ENCODE assay signal across 8 cellular contexts in the genomic region with DNA sequence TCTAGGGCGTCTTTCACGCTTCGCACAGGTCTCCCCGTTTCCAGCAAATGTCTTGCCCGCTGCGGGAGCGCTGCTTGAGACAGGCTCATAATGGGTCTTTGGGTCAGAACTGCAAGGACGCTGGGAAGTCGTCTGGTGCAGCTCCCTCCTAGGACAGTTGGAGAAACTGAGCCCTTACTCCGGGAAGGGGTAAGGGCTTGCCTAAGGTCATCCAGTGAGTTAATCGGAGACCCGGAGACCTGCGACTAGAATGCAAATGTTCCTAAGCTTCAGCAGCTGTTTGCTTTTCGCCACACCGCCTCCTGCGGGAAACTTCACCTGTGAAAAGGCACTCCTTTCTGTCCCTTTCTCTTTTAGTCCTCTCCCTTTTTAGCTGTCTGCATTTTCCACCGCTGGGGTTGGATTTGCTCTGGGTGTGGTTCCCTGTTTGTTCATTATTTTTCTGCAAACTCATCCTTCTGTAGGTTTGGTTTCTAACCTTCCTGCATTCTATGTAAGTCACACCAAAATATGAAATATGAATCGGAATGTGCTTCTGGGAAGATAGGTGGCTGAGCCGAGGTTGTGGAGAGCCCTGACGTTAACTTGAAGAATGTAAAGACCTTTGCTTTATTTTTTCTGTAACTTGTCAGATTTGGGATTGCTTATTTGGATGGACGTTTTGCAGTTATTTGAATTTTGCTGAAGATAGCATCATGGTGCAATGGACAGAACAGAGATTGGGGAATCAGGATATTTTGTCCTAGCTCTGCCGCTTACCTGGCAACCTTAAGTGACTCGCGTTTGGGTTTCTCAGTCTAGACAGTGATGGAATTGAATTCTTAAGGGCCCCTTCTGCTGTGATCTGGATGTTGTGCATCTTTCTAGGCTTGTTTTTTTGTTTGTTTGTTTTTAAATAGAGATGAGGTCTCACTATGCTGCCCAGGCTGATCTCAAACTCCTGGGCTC. TPM values are rescaled to one million over a fixed set of nuclear protein-coding genes. Genes with fewer than 3 reads are reported as not detected.
DNase-seq lines count a peak whose midpoint lies in the region; ATAC-seq and TF ChIP-seq lines count a peak whose summit lies in the region.

No MANE protein-coding gene starts in this region.

- peak overlapping the region; percentile 81 for H3K4me3 ChIP-seq in CD8-positive, alpha-beta memory T cell (ENCODE audit: low read length)
- H3K4me3 ChIP-seq in NB4 (ENCODE audit: low read depth, low read length), result peak overlapping the region; percentile 89
- peak overlapping the region; percentile 44 to 99 (median 90) for H3K4me3 ChIP-seq in fibroblast of lung (replicated peaks in 1 of 4; ENCODE audit: control extremely low read depth in 1 of 4, insufficient read depth in 1 of 4, low read depth in 3 of 4, low read length in 4 of 4)
- H3K4me3 ChIP-seq in neural cell (ENCODE audit: low read length), result peak overlapping the region; percentile 87

- H3K4me2 ChIP-seq in fibroblast of lung (ENCODE audit: extremely low read depth, insufficient read depth, low read length) (peak overlapping the region; percentile 78), neural cell (ENCODE audit: low read length) (peak overlapping the region; percentile 74)

- peaks cover 5% of the 10 kb centered on the region for H3K27me3 ChIP-seq in CD8-positive, alpha-beta memory T cell (ENCODE audit: insufficient read depth, low read length, poor library complexity, severe bottlenecking)
- H3K27me3 ChIP-seq in fibroblast of lung (ENCODE audit: control insufficient read depth, insufficient read depth, low read length) (no peaks in the 10 kb centered on the region), neural cell (ENCODE audit: insufficient read depth, low read depth, low read length) (no peaks in the 10 kb centered on the region)

- H2AFZ ChIP-seq in fibroblast of lung (ENCODE audit: low read length), result peak overlapping the region; percentile 94
- H2AFZ ChIP-seq in neural cell (ENCODE audit: low read depth, low read length), result peak overlapping the region; percentile 81

- H4K20me1 ChIP-seq in fibroblast of lung (ENCODE audit: control insufficient read depth, extremely low read depth, insufficient read depth, low read length), result no peaks in the 10 kb centered on the region
- H4K20me1 ChIP-seq in neural cell (ENCODE audit: insufficient read depth), result no peaks in the 10 kb centered on the region

- DNase-seq in CD8-positive, alpha-beta memory T cell, result peak in 2 of 5 donors; percentile 1 to 22
- DNase-seq in NB4 (ENCODE audit: low read depth) (peak; percentile 36), fibroblast of lung (ENCODE audit: low read depth in 2 of 2) (peak; percentile 4 to 9)
- peak; percentile 5 to 26 for DNase-seq in activated CD4-positive, alpha-beta T cell treated with anti-CD3 and anti-CD28 coated beads, Interleukin-2, amount 50 U/mL, for 48 hours

- H3K9me3 ChIP-seq in CD8-positive, alpha-beta memory T cell (ENCODE audit: low read length), result no peaks in the 10 kb centered on the region
- H3K9me3 ChIP-seq in fibroblast of lung (ENCODE audit: control insufficient read depth, insufficient read depth, low read depth, low read length), result no peaks in the 10 kb centered on the region
- no peaks in the 10 kb centered on the region for H3K9me3 ChIP-seq in neural cell (ENCODE audit: low read length)

- H3K4me3 Mint-ChIP-seq in CD8-positive, alpha-beta memory T cell, result peak overlapping the region; percentile 93 to 97 (median 96)

- peak overlapping the region in 7 of 8 donors; percentile 70 to 95 (median 89) for H3K27ac Mint-ChIP-seq in CD8-positive, alpha-beta memory T cell

- CTCF ChIA-PET in CD8-positive, alpha-beta memory T cell (lab: Charles Lee), result interaction anchor here (0.8 to 3.0 kb wide), 20 partner anchors 10 to 210 kb away, joined by 3 to 51 read pairs (median 7); no protein-coding TSS in a partner anchor

- peaks cover 18 to 21% (median 20%) of the 10 kb centered on the region in 3 donors for H3K4me1 Mint-ChIP-seq in CD8-positive, alpha-beta memory T cell

- peaks cover 8% of the 10 kb centered on the region for H3K4me1 ChIP-seq in CD8-positive, alpha-beta memory T cell (ENCODE audit: insufficient read depth, low read length)
- no peaks in the 10 kb centered on the region for H3K4me1 ChIP-seq in fibroblast of lung (ENCODE audit: control insufficient read depth, extremely low read depth, insufficient read depth, low read length)

- H3K36me3 Mint-ChIP-seq in CD8-positive, alpha-beta memory T cell, result peaks cover 0 to 10% (median 0%) of the 10 kb centered on the region in 3 donors

- peaks cover 0 to 2% (median 0%) of the 10 kb centered on the region in 5 donors for H3K9me3 Mint-ChIP-seq in CD8-positive, alpha-beta memory T cell

- peaks cover 5 to 28% of the 10 kb centered on the region in 2 donors for H3K27me3 Mint-ChIP-seq in CD8-positive, alpha-beta memory T cell

- ATAC-seq in GM21423 (IDR thresholded peaks at IDR 0.05; ENCODE audit: unreplicated experiment) (peak; percentile 8), GM19328 (IDR thresholded peaks at IDR 0.05; ENCODE audit: unreplicated experiment) (no peak), HG03439 (IDR thresholded peaks at IDR 0.05; ENCODE audit: unreplicated experiment) (no peak)

- TF ChIP-seq POLR2A in NB4 (IDR thresholded peaks at IDR 0.05; ENCODE audit: extremely low read depth, insufficient read length), result no peak

- POLR2A ChIA-PET in CD8-positive, alpha-beta memory T cell (lab: Charles Lee), result interaction anchor here (0.6 to 1.4 kb wide), 2 partner anchors 16 to 793 kb away, joined by 3 to 4 read pairs; no protein-coding TSS in a partner anchor

- TF ChIP-seq CTCF in NB4 (IDR thresholded peaks at IDR 0.05; ENCODE audit: low read depth, low read length), result no peak
- peak in 1 of 2 donors; percentile 5 for TF ChIP-seq CTCF in fibroblast of lung (conservative IDR thresholded peaks at IDR 0.05 in 1 of 2, IDR thresholded peaks at IDR 0.05 in 1 of 2; ENCODE audit: low read depth in 1 of 2, low read length in 2 of 2)
- TF ChIP-seq CTCF in neural cell (IDR thresholded peaks at IDR 0.05; ENCODE audit: poor library complexity, severe bottlenecking), result peak; percentile 18

- H3K79me2 ChIP-seq in fibroblast of lung (ENCODE audit: control insufficient read depth, insufficient read depth, low read length), result peaks cover 24% of the 10 kb centered on the region
- H3K79me2 ChIP-seq in neural cell (replicated peaks; ENCODE audit: insufficient read depth, low read length), result no peaks in the 10 kb centered on the region

- H3F3A ChIP-seq in neural cell (ENCODE audit: insufficient read depth, low read length, poor library complexity, severe bottlenecking), result no peaks in the 10 kb centered on the region

- peak overlapping the region; percentile 85 for H3K9ac ChIP-seq in fibroblast of lung (ENCODE audit: insufficient read depth, low read length)
- peak overlapping the region; percentile 71 for H3K9ac ChIP-seq in neural cell (ENCODE audit: low read length)

- no peak for TF ChIP-seq EP300 in neural cell (conservative IDR thresholded peaks at IDR 0.05; ENCODE audit: poor library complexity, severe bottlenecking)

- H3K36me3 ChIP-seq in CD8-positive, alpha-beta memory T cell (ENCODE audit: insufficient read depth, low read length), result no peaks in the 10 kb centered on the region
- no peaks in the 10 kb centered on the region for H3K36me3 ChIP-seq in fibroblast of lung (ENCODE audit: control insufficient read depth, insufficient read depth, low read length)
- H3K36me3 ChIP-seq in neural cell (ENCODE audit: insufficient read depth, low read length), result no peaks in the 10 kb centered on the region

- H3K9me2 ChIP-seq in neural cell (ENCODE audit: insufficient read depth, low read length), result no peaks in the 10 kb centered on the region

- TF ChIP-seq RAD21 in neural cell (conservative IDR thresholded peaks at IDR 0.05), result no peak

- peak overlapping the region; percentile 51 for H3K27ac ChIP-seq in CD8-positive, alpha-beta memory T cell (ENCODE audit: low read depth, low read length)
- H3K27ac ChIP-seq in fibroblast of lung (ENCODE audit: insufficient read depth, low read length), result peak overlapping the region; percentile 72
- H3K27ac ChIP-seq in neural cell (ENCODE audit: low read length), result peak overlapping the region; percentile 34

TF ChIP-seq in neural cell, 6 proteins besides CTCF, POLR2A, EP300 and RAD21 (continues in another document):
- TF ChIP-seq EZH2 (IDR thresholded peaks at IDR 0.05; ENCODE audit: borderline replicate concordance, insufficient read depth, low read length, poor library complexity, severe bottlenecking), result no peak
- TF ChIP-seq, protein P1, sequence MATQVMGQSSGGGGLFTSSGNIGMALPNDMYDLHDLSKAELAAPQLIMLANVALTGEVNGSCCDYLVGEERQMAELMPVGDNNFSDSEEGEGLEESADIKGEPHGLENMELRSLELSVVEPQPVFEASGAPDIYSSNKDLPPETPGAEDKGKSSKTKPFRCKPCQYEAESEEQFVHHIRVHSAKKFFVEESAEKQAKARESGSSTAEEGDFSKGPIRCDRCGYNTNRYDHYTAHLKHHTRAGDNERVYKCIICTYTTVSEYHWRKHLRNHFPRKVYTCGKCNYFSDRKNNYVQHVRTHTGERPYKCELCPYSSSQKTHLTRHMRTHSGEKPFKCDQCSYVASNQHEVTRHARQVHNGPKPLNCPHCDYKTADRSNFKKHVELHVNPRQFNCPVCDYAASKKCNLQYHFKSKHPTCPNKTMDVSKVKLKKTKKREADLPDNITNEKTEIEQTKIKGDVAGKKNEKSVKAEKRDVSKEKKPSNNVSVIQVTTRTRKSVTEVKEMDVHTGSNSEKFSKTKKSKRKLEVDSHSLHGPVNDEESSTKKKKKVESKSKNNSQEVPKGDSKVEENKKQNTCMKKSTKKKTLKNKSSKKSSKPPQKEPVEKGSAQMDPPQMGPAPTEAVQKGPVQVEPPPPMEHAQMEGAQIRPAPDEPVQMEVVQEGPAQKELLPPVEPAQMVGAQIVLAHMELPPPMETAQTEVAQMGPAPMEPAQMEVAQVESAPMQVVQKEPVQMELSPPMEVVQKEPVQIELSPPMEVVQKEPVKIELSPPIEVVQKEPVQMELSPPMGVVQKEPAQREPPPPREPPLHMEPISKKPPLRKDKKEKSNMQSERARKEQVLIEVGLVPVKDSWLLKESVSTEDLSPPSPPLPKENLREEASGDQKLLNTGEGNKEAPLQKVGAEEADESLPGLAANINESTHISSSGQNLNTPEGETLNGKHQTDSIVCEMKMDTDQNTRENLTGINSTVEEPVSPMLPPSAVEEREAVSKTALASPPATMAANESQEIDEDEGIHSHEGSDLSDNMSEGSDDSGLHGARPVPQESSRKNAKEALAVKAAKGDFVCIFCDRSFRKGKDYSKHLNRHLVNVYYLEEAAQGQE (IDR thresholded peaks at IDR 0.05; ENCODE audit: borderline replicate concordance), result no peak
- TF ChIP-seq TAF1 (IDR thresholded peaks at IDR 0.05; ENCODE audit: low read depth), result no peak
- TF ChIP-seq POLR2AphosphoS5 (IDR thresholded peaks at IDR 0.05), result no peak
- no peak for TF ChIP-seq SMC3 (conservative IDR thresholded peaks at IDR 0.05; ENCODE audit: poor library complexity)

RNA-seq across cellular contexts. Expression of a gene that starts 0.9 kb away (rescaled TPM):
- total RNA-seq in CD8-positive, alpha-beta memory T cell, result 1 to 10 TPM; 6.8 to 7.2 TPM
- polyA plus RNA-seq in CD8-positive, alpha-beta memory T cell, result 1.9 TPM
- total RNA-seq in fibroblast of lung, result 3.9 and 4.6 TPM in 2 replicates
- polyA plus RNA-seq in fibroblast of lung, result 16.7 and 18.9 TPM in 2 replicates
- polyA plus RNA-seq in fibroblast of lung (2012), result 8.2 and 11.3 TPM in 2 replicates
- 53.1 and 80.0 TPM in 2 replicates for polyA minus RNA-seq in fibroblast of lung (ENCODE audit: low replicate concordance)
- 5.0 and 5.3 TPM in 2 replicates for polyA plus RNA-seq in neural cell
- 17.0 TPM in 2 replicates for polyA minus RNA-seq in neural cell
